Comparison of ENCODE assay signal across 22 cellular contexts in the genomic region with DNA sequence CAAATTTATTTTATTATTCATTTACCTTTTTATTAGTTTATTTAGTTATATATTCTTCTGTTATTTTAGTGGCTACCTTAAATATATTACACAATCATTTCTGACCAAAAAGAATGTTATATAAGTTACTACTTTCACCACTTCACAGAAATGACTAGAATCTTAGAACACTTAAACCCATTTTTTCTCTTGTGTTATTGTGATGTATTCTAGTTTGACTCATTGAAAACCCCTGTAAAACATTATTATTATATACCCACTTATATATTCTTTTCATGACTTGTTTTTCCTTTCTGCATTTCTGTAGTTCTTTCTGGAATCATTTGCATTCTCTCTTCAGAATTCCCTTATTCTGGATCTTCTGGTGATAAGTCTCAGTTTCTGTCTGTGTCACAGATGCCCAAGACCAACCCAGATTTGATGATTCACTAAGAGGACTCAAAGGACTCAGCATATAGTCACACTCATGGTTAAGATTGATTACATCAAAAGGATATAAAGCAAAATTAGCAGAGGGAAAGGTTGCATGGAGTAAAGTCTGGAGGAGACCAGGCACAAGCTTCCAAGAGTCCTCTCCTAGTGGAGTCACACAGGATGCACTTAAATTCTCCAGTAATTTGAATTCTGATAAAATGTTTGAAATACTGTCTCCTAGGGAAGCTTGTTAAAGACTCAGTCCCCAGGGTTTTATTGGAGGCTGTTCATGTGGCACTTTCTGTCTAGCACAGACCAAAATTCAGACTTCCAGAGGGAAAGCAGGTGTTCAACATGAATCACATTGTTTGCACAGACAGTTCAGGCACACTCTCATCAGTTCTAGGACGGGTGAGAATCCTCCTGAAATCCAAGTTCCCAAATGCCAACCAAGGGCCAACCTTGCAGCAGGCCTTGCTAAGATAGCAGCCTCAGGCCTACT. TPM values are rescaled to one million over a fixed set of nuclear protein-coding genes. Genes with fewer than 3 reads are reported as not detected.
A peak's percentile ranks its signal among the peaks of the same experiment; 100 is the strongest.
DNase-seq lines count a peak whose midpoint lies in the region; ATAC-seq, FAIRE-seq and TF ChIP-seq lines count a peak whose summit lies in the region.
"Had no signal": no experiment of that assay in that cellular context is flagged by ENCODE, and none has a peak within 500 bp of the region (broad histone marks: within the 10 kb centered on the region; RNA-seq: fewer than 3 reads in every experiment).

No MANE protein-coding gene starts in this region.

- H3K4me3 ChIP-seq in endothelial cell of umbilical vein (replicated peaks in 1 of 3; ENCODE audit: insufficient read depth in 1 of 3, low read depth in 1 of 3, low read length in 3 of 3), result no peak overlapping the region
- H3K4me3 ChIP-seq: dorsolateral prefrontal cortex, left lung, spleen had no signal

- no peak overlapping the region for H3K4me2 ChIP-seq in endothelial cell of umbilical vein (ENCODE audit: insufficient read depth, low read length)

- TF ChIP-seq CTCF in endothelial cell of umbilical vein (IDR thresholded peaks at IDR 0.05; ENCODE audit: extremely low read depth in 1 of 2, insufficient read depth in 1 of 2, low read depth in 1 of 2, low read length in 2 of 2), result no peak

- CTCF ChIA-PET in endothelial cell of umbilical vein (lab: Charles Lee), result interaction anchor here (0.9 to 1.8 kb wide), 2 partner anchors 10 to 78 kb away, joined by 3 read pairs; no protein-coding TSS in a partner anchor

- no peak overlapping the region for H2AFZ ChIP-seq in endothelial cell of umbilical vein (ENCODE audit: low read depth, low read length)

- H3K4me1 ChIP-seq in endothelial cell of umbilical vein (ENCODE audit: control insufficient read depth, extremely low read depth, insufficient read depth, low read length), result no peaks in the 10 kb centered on the region
- H3K4me1 ChIP-seq: left lung had no signal

- H3K36me3 ChIP-seq in endothelial cell of umbilical vein (ENCODE audit: control insufficient read depth in 2 of 2, extremely low read depth in 1 of 2, insufficient read depth in 2 of 2, low read length in 2 of 2), result peaks cover 0 to 5% of the 10 kb centered on the region in 2 experiments
- H3K36me3 ChIP-seq: left lung had no signal

- no TSS peak for BruUV-seq in endothelial cell of umbilical vein (replicated peaks; lab: Mats Ljungman, UMichigan)

- no peaks in the 10 kb centered on the region for H3K9me1 ChIP-seq in endothelial cell of umbilical vein (replicated peaks; ENCODE audit: control insufficient read depth, extremely low read depth, insufficient read depth, low read length)

- intact Hi-C loops in endothelial cell of umbilical vein (cut with micrococcal nuclease) (no loop called here), left colon (cut with DNase I, micrococcal nuclease) (no loop called here)

- TF ChIP-seq POLR2A in endothelial cell of umbilical vein (IDR thresholded peaks at IDR 0.05; ENCODE audit: low read depth, low read length), result no peak

- H4K20me1 ChIP-seq in endothelial cell of umbilical vein (replicated peaks; ENCODE audit: control insufficient read depth, extremely low read depth, insufficient read depth, low read length), result no peaks in the 10 kb centered on the region

- no peaks in the 10 kb centered on the region for H3K27me3 ChIP-seq in endothelial cell of umbilical vein (ENCODE audit: control insufficient read depth in 2 of 2, insufficient read depth in 2 of 2, low read length in 2 of 2)
- H3K27me3 ChIP-seq: dorsolateral prefrontal cortex, left lung, spleen had no signal

- no peaks in the 10 kb centered on the region for H3K9me3 ChIP-seq in endothelial cell of umbilical vein (replicated peaks; ENCODE audit: control insufficient read depth, insufficient read depth, low read length)
- H3K9me3 ChIP-seq: left lung, spleen had no signal

- POLR2A ChIA-PET in endothelial cell of umbilical vein (lab: Charles Lee), result no interaction called here

- no peak for DNase-seq in activated naive CD4-positive, alpha-beta T cell treated with anti-CD3 and anti-CD28 coated beads, Interleukin-2, amount 50 U/mL, for 72 hours (ENCODE audit: low spot score in 2 of 2)
- no peak for DNase-seq in activated naive CD4-positive, alpha-beta T cell treated with Interleukin-2 at 50 U/mL for 16 hours
- DNase-seq in NCI-H2171 (lab: John Stamatoyannopoulos, UW) (peak; percentile 3), endothelial cell of umbilical vein (ENCODE audit: low read depth, low spot score) (no peak), left colon (no peak), RPMI8226 (no peak)
- no peak for DNase-seq in stimulated activated effector memory CD8-positive, alpha-beta T cell treated with anti-CD3 and anti-CD28 coated beads, Interleukin-12 subunit alpha, Interleukin-12 subunit beta, amount 100 ng/mL, for 72 hours (ENCODE audit: low spot score in 2 of 2)
- DNase-seq: activated CD4-positive, alpha-beta T cell treated with anti-CD3 and anti-CD28 coated beads for 1 hour; activated effector memory CD4-positive, alpha-beta T cell treated with Interleukin-2 at 50 U/mL for 16 hours; CD4-positive, CD25-positive, alpha-beta regulatory T cell; DMS153; dorsolateral prefrontal cortex; erythroblast; left lung; NCI-H1105 treated with DMSO at 0.1 percent for 48 hours; NCI-H82; spleen; stimulated activated CD4-positive, alpha-beta T cell treated with anti-CD3 and anti-CD28 coated beads, Interleukin-4, amount 100 ng/mL, for 4 hours; T1000 had no signal

- no peak overlapping the region for H3K9ac ChIP-seq in endothelial cell of umbilical vein (replicated peaks; ENCODE audit: extremely low read depth, insufficient read depth, low read length)

- peaks cover 6% of the 10 kb centered on the region for H3K4me1 Mint-ChIP-seq in stimulated activated effector memory CD8-positive, alpha-beta T cell treated with anti-CD3 and anti-CD28 coated beads, Interleukin-12 subunit alpha, Interleukin-12 subunit beta, amount 100 ng/mL, for 72 hours
- H3K4me1 Mint-ChIP-seq: CD4-positive, CD25-positive, alpha-beta regulatory T cell; neural crest cell had no signal

- peak; percentile 38 for FAIRE-seq in endothelial cell of umbilical vein (lab: Jason Lieb, UNC)

- dilution Hi-C loops in endothelial cell of umbilical vein (cut with MboI; ENCODE audit: extremely low pct_ligation_motif_present, low sequenced_read_pairs), result no loop called here

- H3K4me3 Mint-ChIP-seq in stimulated activated effector memory CD8-positive, alpha-beta T cell treated with anti-CD3 and anti-CD28 coated beads, Interleukin-12 subunit alpha, Interleukin-12 subunit beta, amount 100 ng/mL, for 72 hours, result no peak overlapping the region
- H3K4me3 Mint-ChIP-seq: CD4-positive, CD25-positive, alpha-beta regulatory T cell; neural crest cell had no signal

- peaks cover 18 to 27% of the 10 kb centered on the region in 2 donors for H3K36me3 Mint-ChIP-seq in activated naive CD4-positive, alpha-beta T cell treated with anti-CD3 and anti-CD28 coated beads, Interleukin-2, amount 50 U/mL, for 72 hours
- peaks cover 13% of the 10 kb centered on the region for H3K36me3 Mint-ChIP-seq in stimulated activated effector memory CD8-positive, alpha-beta T cell treated with anti-CD3 and anti-CD28 coated beads, Interleukin-12 subunit alpha, Interleukin-12 subunit beta, amount 100 ng/mL, for 72 hours

- no peaks in the 10 kb centered on the region for H3K9me3 Mint-ChIP-seq in activated naive CD4-positive, alpha-beta T cell treated with anti-CD3 and anti-CD28 coated beads, Interleukin-2, amount 50 U/mL, for 72 hours
- no peaks in the 10 kb centered on the region for H3K9me3 Mint-ChIP-seq in stimulated activated effector memory CD8-positive, alpha-beta T cell treated with anti-CD3 and anti-CD28 coated beads, Interleukin-12 subunit alpha, Interleukin-12 subunit beta, amount 100 ng/mL, for 72 hours

- no peak overlapping the region for H3K27ac ChIP-seq in endothelial cell of umbilical vein (ENCODE audit: insufficient read depth, low read depth, low read length)
- H3K27ac ChIP-seq: dorsolateral prefrontal cortex, left lung, spleen had no signal

- ATAC-seq in activated naive CD4-positive, alpha-beta T cell treated with anti-CD3 and anti-CD28 coated beads, Interleukin-2, amount 50 U/mL, for 72 hours, result peak; percentile 68 to 80
- ATAC-seq in stimulated activated effector memory CD8-positive, alpha-beta T cell treated with anti-CD3 and anti-CD28 coated beads, Interleukin-12 subunit alpha, Interleukin-12 subunit beta, amount 100 ng/mL, for 72 hours, result peak; percentile 69
- ATAC-seq in GM21576 (IDR thresholded peaks at IDR 0.05; ENCODE audit: unreplicated experiment) (no peak), left colon (no peak)
- ATAC-seq: left lung, Panc1 had no signal

- H3K27ac Mint-ChIP-seq in activated naive CD4-positive, alpha-beta T cell treated with anti-CD3 and anti-CD28 coated beads, Interleukin-2, amount 50 U/mL, for 72 hours, result no peak overlapping the region
- H3K27ac Mint-ChIP-seq in stimulated activated effector memory CD8-positive, alpha-beta T cell treated with anti-CD3 and anti-CD28 coated beads, Interleukin-12 subunit alpha, Interleukin-12 subunit beta, amount 100 ng/mL, for 72 hours, result no peak overlapping the region

- peaks cover 7% of the 10 kb centered on the region for H3K79me2 ChIP-seq in endothelial cell of umbilical vein (ENCODE audit: control insufficient read depth, insufficient read depth, low read length)

TF ChIP-seq in endothelial cell of umbilical vein, 7 proteins besides CTCF, POLR2A, EP300 and RAD21:
- TF ChIP-seq GATA2 (IDR thresholded peaks at IDR 0.05; ENCODE audit: insufficient read depth, insufficient read length, low read depth, low read length) (no peak), FOS (IDR thresholded peaks at IDR 0.05; ENCODE audit: borderline replicate concordance, insufficient read depth, low read length) (peak; percentile 18), MYC (IDR thresholded peaks at IDR 0.05; ENCODE audit: low read depth, low read length) (no peak)
- TF ChIP-seq, protein P1, sequence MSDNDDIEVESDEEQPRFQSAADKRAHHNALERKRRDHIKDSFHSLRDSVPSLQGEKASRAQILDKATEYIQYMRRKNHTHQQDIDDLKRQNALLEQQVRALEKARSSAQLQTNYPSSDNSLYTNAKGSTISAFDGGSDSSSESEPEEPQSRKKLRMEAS (IDR thresholded peaks at IDR 0.05; ENCODE audit: insufficient read depth, insufficient read length), result no peak

RNA-seq across cellular contexts. Expression of a gene that starts 7.7 kb away (rescaled TPM):
- total RNA-seq in activated naive CD4-positive, alpha-beta T cell treated with anti-CD3 and anti-CD28 coated beads, Interleukin-2, amount 50 U/mL, for 72 hours, result 10 to 100 TPM; 22.2 to 24.4 TPM
- 24.1 and 29.0 TPM in 2 replicates for total RNA-seq in endothelial cell of umbilical vein
- polyA plus RNA-seq in endothelial cell of umbilical vein, result 17.2 and 17.3 TPM in 2 replicates
- 21.3 and 23.1 TPM in 2 replicates for polyA plus RNA-seq in endothelial cell of umbilical vein (2011; cell fraction: cytosol; rRNA removed)
- 14.6 and 17.6 TPM in 2 replicates for polyA plus RNA-seq in endothelial cell of umbilical vein (2011; cell fraction: nucleus; rRNA removed)
- polyA plus RNA-seq in endothelial cell of umbilical vein (2012), result 21.9 TPM in 2 replicates
- polyA minus RNA-seq in endothelial cell of umbilical vein, result 19.4 and 21.2 TPM in 2 replicates
- 14.4 TPM for polyA minus RNA-seq in endothelial cell of umbilical vein (2011; cell fraction: cytosol; rRNA and poly(A)+ RNA removed)
- 9.4 and 11.0 TPM in 2 replicates for polyA minus RNA-seq in endothelial cell of umbilical vein (2011; cell fraction: nucleus; rRNA and poly(A)+ RNA removed)
- 1 to 10 TPM; 2.8 to 3.3 TPM for total RNA-seq in left colon

Comparison
In these comparisons a context has a peak if more than half of its experiments do, and no peak if none do; other contexts are left out.
1. ATAC-seq: peak in activated naive CD4-positive, alpha-beta T cell treated with anti-CD3 and anti-CD28 coated beads, Interleukin-2, amount 50 U/mL, for 72 hours (2 of 2) and stimulated activated effector memory CD8-positive, alpha-beta T cell treated with anti-CD3 and anti-CD28 coated beads, Interleukin-12 subunit alpha, Interleukin-12 subunit beta, amount 100 ng/mL, for 72 hours (single experiment); none in GM21576 (single experiment) and left colon (single experiment).